Comparison of ENCODE assay signal across 8 cellular contexts in genomic region chr10:78972947-78973900, GRCh38.
DNase-seq lines count a peak whose midpoint lies in the region; ATAC-seq and TF ChIP-seq lines count a peak whose summit lies in the region.

No MANE protein-coding gene starts in this region.

- peaks cover 14% of the 10 kb centered on the region for H3K4me1 Mint-ChIP-seq in activated naive CD8-positive, alpha-beta T cell treated with anti-CD3 and anti-CD28 coated beads, Interleukin-2, amount 10 ng/mL, durations not matched to agents 7 days and 5 days
- peaks cover 33% of the 10 kb centered on the region for H3K4me1 Mint-ChIP-seq in glutamatergic neuron (ENCODE audit: low read depth, unreplicated experiment)

- no peaks in the 10 kb centered on the region for H3K27me3 ChIP-seq in osteoblast (ENCODE audit: insufficient read depth, low read length)

- peak overlapping the region; percentile 97 for H3K27ac ChIP-seq in osteoblast (ENCODE audit: low read depth, low read length)
- peak overlapping the region; percentile 97 for H3K27ac ChIP-seq in temporal lobe (ENCODE audit: low read depth, low read length)

- peak; percentile 82 for DNase-seq in GM04504 (ENCODE audit: low read depth)
- DNase-seq in NB4 (ENCODE audit: low read depth): peak; percentile 96
- DNase-seq in activated naive CD8-positive, alpha-beta T cell treated with anti-CD3 and anti-CD28 coated beads, Interleukin-2, amount 10 ng/mL, durations not matched to agents 7 days and 5 days: peak; percentile 77
- DNase-seq in glutamatergic neuron: peak; percentile 86
- DNase-seq in osteoblast (ENCODE audit: insufficient read length, low spot score, missing footprints): peak; percentile 99

- H4K20me1 ChIP-seq in osteoblast (ENCODE audit: insufficient read depth, low read length): no peaks in the 10 kb centered on the region

- peaks cover 10% of the 10 kb centered on the region for H3K79me2 ChIP-seq in osteoblast (ENCODE audit: insufficient read depth, low read length)

- H3K36me3 Mint-ChIP-seq in activated naive CD8-positive, alpha-beta T cell treated with anti-CD3 and anti-CD28 coated beads, Interleukin-2, amount 10 ng/mL, durations not matched to agents 7 days and 5 days: no peaks in the 10 kb centered on the region
- H3K36me3 Mint-ChIP-seq in glutamatergic neuron (ENCODE audit: unreplicated experiment): no peaks in the 10 kb centered on the region

- peaks cover 3% of the 10 kb centered on the region for H3K27me3 Mint-ChIP-seq in activated naive CD8-positive, alpha-beta T cell treated with anti-CD3 and anti-CD28 coated beads, Interleukin-2, amount 10 ng/mL, durations not matched to agents 7 days and 5 days
- H3K27me3 Mint-ChIP-seq in glutamatergic neuron (ENCODE audit: unreplicated experiment): peaks cover 23% of the 10 kb centered on the region

- peaks cover 48% of the 10 kb centered on the region for H3K4me1 ChIP-seq in osteoblast (ENCODE audit: insufficient read depth, low read length)

- TF ChIP-seq POLR2A in NB4 (IDR thresholded peaks at IDR 0.05; ENCODE audit: extremely low read depth, insufficient read length): peak; percentile 13

- peak; percentile 83 for ATAC-seq in HG02588 (IDR thresholded peaks at IDR 0.05; ENCODE audit: unreplicated experiment)
- peak; percentile 64 for ATAC-seq in SK-N-SH treated with all-trans-retinoic acid at 6 μM for 48 hours
- peak; percentile 79 for ATAC-seq in activated naive CD8-positive, alpha-beta T cell treated with anti-CD3 and anti-CD28 coated beads, Interleukin-2, amount 10 ng/mL, durations not matched to agents 7 days and 5 days (ENCODE audit: low read depth)

- peak overlapping the region; percentile 86 for H3K4me2 ChIP-seq in osteoblast (ENCODE audit: insufficient read depth, low read length)

- POLR2A ChIA-PET in activated naive CD8-positive, alpha-beta T cell treated with anti-CD3 and anti-CD28 coated beads, Interleukin-2, amount 10 ng/mL, durations not matched to agents 7 days and 5 days (lab: Charles Lee): interaction anchor here (0.7 to 2.1 kb wide), 9 partner anchors 11 to 164 kb away, joined by 3 to 6 read pairs (median 4); no protein-coding TSS in a partner anchor

- no peaks in the 10 kb centered on the region for H3K9me3 Mint-ChIP-seq in activated naive CD8-positive, alpha-beta T cell treated with anti-CD3 and anti-CD28 coated beads, Interleukin-2, amount 10 ng/mL, durations not matched to agents 7 days and 5 days
- H3K9me3 Mint-ChIP-seq in glutamatergic neuron (ENCODE audit: unreplicated experiment): peaks cover 14% of the 10 kb centered on the region

- no peak for TF ChIP-seq CTCF in NB4 (IDR thresholded peaks at IDR 0.05; ENCODE audit: low read depth, low read length)
- peak; percentile 2 for TF ChIP-seq CTCF in glutamatergic neuron (IDR thresholded peaks at IDR 0.05; ENCODE audit: partially characterized antibody, unreplicated experiment)
- TF ChIP-seq CTCF in osteoblast (IDR thresholded peaks at IDR 0.05; ENCODE audit: extremely low read depth, low read depth, low read length): no peak

- no peaks in the 10 kb centered on the region for H3K9me3 ChIP-seq in osteoblast (ENCODE audit: low read depth, low read length)

- H3K36me3 ChIP-seq in osteoblast (ENCODE audit: insufficient read depth, low read length): no peaks in the 10 kb centered on the region

- peak overlapping the region; percentile 32 for H3K4me3 ChIP-seq in NB4 (ENCODE audit: low read depth, low read length)
- peak overlapping the region; percentile 71 for H3K4me3 ChIP-seq in osteoblast (ENCODE audit: insufficient read depth, low read length)

- peak overlapping the region; percentile 66 for H3K4me3 Mint-ChIP-seq in activated naive CD8-positive, alpha-beta T cell treated with anti-CD3 and anti-CD28 coated beads, Interleukin-2, amount 10 ng/mL, durations not matched to agents 7 days and 5 days
- peak overlapping the region; percentile 82 for H3K4me3 Mint-ChIP-seq in glutamatergic neuron (ENCODE audit: unreplicated experiment)

- peak overlapping the region; percentile 27 for H2AFZ ChIP-seq in osteoblast (ENCODE audit: low read length)

- H3K27ac Mint-ChIP-seq in activated naive CD8-positive, alpha-beta T cell treated with anti-CD3 and anti-CD28 coated beads, Interleukin-2, amount 10 ng/mL, durations not matched to agents 7 days and 5 days: peak overlapping the region; percentile 55
- H3K27ac Mint-ChIP-seq in glutamatergic neuron (ENCODE audit: unreplicated experiment): peak overlapping the region; percentile 99

TF ChIP-seq in SK-N-SH treated with all-trans-retinoic acid at 6 μM for 48 hours, 23 proteins besides CTCF, POLR2A, EP300 and RAD21:
- TF ChIP-seq TSHZ2 (CRISPR knock-in tag; IDR thresholded peaks at IDR 0.05): peak; percentile 83; the same call in 1 of the 2 replicates
- TF ChIP-seq PPARA (CRISPR knock-in tag; IDR thresholded peaks at IDR 0.05; ENCODE audit: borderline replicate concordance): no peak
- TF ChIP-seq POU6F1 (CRISPR knock-in tag; IDR thresholded peaks at IDR 0.05; ENCODE audit: borderline replicate concordance, low read depth): no peak
- no peak for TF ChIP-seq TOX (CRISPR knock-in tag; IDR thresholded peaks at IDR 0.05; ENCODE audit: borderline replicate concordance)
- TF ChIP-seq ZFP3 (CRISPR knock-in tag; IDR thresholded peaks at IDR 0.05): peak; percentile 79; the same call in 1 of the 2 replicates
- TF ChIP-seq SNAI2 (CRISPR knock-in tag; IDR thresholded peaks at IDR 0.05): peak; percentile 19; the same call in 1 of the 2 replicates
- TF ChIP-seq PATZ1 (CRISPR knock-in tag; IDR thresholded peaks at IDR 0.05; ENCODE audit: borderline replicate concordance): no peak

Comparison
In these comparisons a context has a peak if more than half of its experiments do, and no peak if none do; other contexts are left out.
1. Peak in every context shown above with its lines: DNase-seq, ATAC-seq, H3K4me3 ChIP-seq and H3K27ac ChIP-seq.